In the genomic region with DNA sequence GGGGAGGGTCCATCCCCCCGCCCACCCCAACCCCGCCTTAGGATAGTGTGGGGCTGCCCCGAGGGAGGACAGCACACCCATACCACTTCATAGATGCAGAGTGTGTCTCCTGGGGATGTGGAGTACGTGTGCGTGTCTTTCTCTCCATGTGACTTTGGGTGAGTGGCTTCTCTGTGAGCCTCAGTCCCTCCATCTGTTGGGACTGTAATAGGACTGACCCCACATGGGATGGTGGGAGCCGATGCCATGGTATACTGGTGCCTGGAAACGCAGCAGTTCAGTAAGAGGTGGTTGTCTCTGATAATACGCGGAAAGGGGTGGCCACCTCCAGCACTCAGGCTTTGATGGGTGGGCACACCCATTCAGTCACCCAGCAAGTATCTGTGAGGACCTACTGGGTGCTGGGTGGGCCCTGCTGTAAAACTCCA, we compare ENCODE assay signal across 8 cellular contexts. TPM values are rescaled to one million over a fixed set of nuclear protein-coding genes. Genes with fewer than 3 reads are reported as not detected.
DNase-seq lines count a peak whose midpoint lies in the region; ATAC-seq and TF ChIP-seq lines count a peak whose summit lies in the region.

No MANE protein-coding gene starts in this region.

- H3K27me3 Mint-ChIP-seq in CD4-positive, alpha-beta T cell = no peaks in the 10 kb centered on the region
- no peaks in the 10 kb centered on the region for H3K27me3 Mint-ChIP-seq in central memory CD8-positive, alpha-beta T cell
- H3K27me3 Mint-ChIP-seq in naive thymus-derived CD4-positive, alpha-beta T cell = no peaks in the 10 kb centered on the region

- no peak for DNase-seq in CD4-positive, alpha-beta T cell
- no peak for DNase-seq in LNCaP clone FGC (ENCODE audit: low read depth)
- no peak for DNase-seq in central memory CD8-positive, alpha-beta T cell (ENCODE audit: low spot score in 2 of 2)
- DNase-seq in naive thymus-derived CD4-positive, alpha-beta T cell = peak in 1 of 9 donors; percentile 45
- DNase-seq in cerebellum (ENCODE audit: low spot score) = no peak
- no peak for DNase-seq in D341Med (ENCODE audit: low spot score)

- peak overlapping the region; percentile 86 for H3K27ac ChIP-seq in CD4-positive, alpha-beta T cell (ENCODE audit: low read depth, low read length)
- peak overlapping the region; percentile 98 for H3K27ac ChIP-seq in naive thymus-derived CD4-positive, alpha-beta T cell (ENCODE audit: low read depth, low read length)

- peak overlapping the region; percentile 99 for H3K27ac Mint-ChIP-seq in CD4-positive, alpha-beta T cell
- H3K27ac Mint-ChIP-seq in central memory CD8-positive, alpha-beta T cell (ENCODE audit: low read depth) = peak overlapping the region; percentile 99
- H3K27ac Mint-ChIP-seq in naive thymus-derived CD4-positive, alpha-beta T cell = peak overlapping the region; percentile 89 to 99 (median 97)

- no peaks in the 10 kb centered on the region for H3K27me3 ChIP-seq in CD4-positive, alpha-beta T cell (ENCODE audit: control insufficient read depth, insufficient read depth, low read length)
- H3K27me3 ChIP-seq in naive thymus-derived CD4-positive, alpha-beta T cell (ENCODE audit: control insufficient read depth in 2 of 2, insufficient read depth in 2 of 2, low read length in 2 of 2) = no peaks in the 10 kb centered on the region

- ATAC-seq in CD4-positive, alpha-beta T cell (ENCODE audit: poor library complexity) = peak; percentile 11
- ATAC-seq in central memory CD8-positive, alpha-beta T cell (replicated peaks; ENCODE audit: extremely low read depth, poor library complexity, severe bottlenecking) = peak; percentile 16
- peak; percentile 7 for ATAC-seq in naive thymus-derived CD4-positive, alpha-beta T cell
- ATAC-seq in GM18868 (IDR thresholded peaks at IDR 0.05; ENCODE audit: unreplicated experiment) (no peak), GM18517 (IDR thresholded peaks at IDR 0.05; ENCODE audit: unreplicated experiment) (no peak)

- POLR2A ChIA-PET in CD4-positive, alpha-beta T cell (lab: Charles Lee) = interaction anchor here (0.6 to 1.2 kb wide), 7 partner anchors 9 to 396 kb away, joined by 3 to 10 read pairs (median 4); partner anchors contain the start of genes CALM3, DACT3 and ZC3H4
- POLR2A ChIA-PET in naive thymus-derived CD4-positive, alpha-beta T cell (lab: Charles Lee) = interaction anchor here (1.0 to 1.1 kb wide), 4 partner anchors 11 to 117 kb away, joined by 3 to 6 read pairs (median 5); partner anchors contain the start of gene CALM3

- CTCF ChIA-PET in CD4-positive, alpha-beta T cell (lab: Charles Lee) = interaction anchor here (1.1 kb wide), 2 partner anchors 11 to 13 kb away, joined by 6 to 10 read pairs; no protein-coding TSS in a partner anchor
- CTCF ChIA-PET in naive thymus-derived CD4-positive, alpha-beta T cell (lab: Charles Lee) = interaction anchor here (0.6 to 1.2 kb wide), 5 partner anchors 11 to 1290 kb away, joined by 3 to 8 read pairs (median 4); no protein-coding TSS in a partner anchor

- no peak for TF ChIP-seq CTCF in CD4-positive, alpha-beta T cell (IDR thresholded peaks at IDR 0.05)
- TF ChIP-seq CTCF in LNCaP clone FGC (IDR thresholded peaks at IDR 0.05; ENCODE audit: control insufficient read depth, extremely low read depth, insufficient read depth) = no peak

- H3K9me3 ChIP-seq in CD4-positive, alpha-beta T cell (ENCODE audit: control insufficient read depth, low read length) = no peaks in the 10 kb centered on the region
- no peaks in the 10 kb centered on the region for H3K9me3 ChIP-seq in naive thymus-derived CD4-positive, alpha-beta T cell (ENCODE audit: control insufficient read depth in 2 of 3, low read length in 3 of 3)

- H3K36me3 ChIP-seq in naive thymus-derived CD4-positive, alpha-beta T cell (ENCODE audit: control insufficient read depth in 2 of 3, insufficient read depth in 3 of 3, low read length in 3 of 3) = peaks cover 0 to 39% (median 0%) of the 10 kb centered on the region in 3 experiments

- H3K36me3 Mint-ChIP-seq in CD4-positive, alpha-beta T cell (ENCODE audit: low read depth) = peaks cover 67% of the 10 kb centered on the region
- H3K36me3 Mint-ChIP-seq in central memory CD8-positive, alpha-beta T cell (ENCODE audit: insufficient read depth) = peaks cover 25% of the 10 kb centered on the region
- peaks cover 0 to 39% (median 0%) of the 10 kb centered on the region in 5 donors for H3K36me3 Mint-ChIP-seq in naive thymus-derived CD4-positive, alpha-beta T cell

- peak overlapping the region; percentile 99 for H3K4me3 Mint-ChIP-seq in CD4-positive, alpha-beta T cell
- H3K4me3 Mint-ChIP-seq in central memory CD8-positive, alpha-beta T cell = peak overlapping the region; percentile 98
- peak overlapping the region; percentile 89 to 98 (median 95) for H3K4me3 Mint-ChIP-seq in naive thymus-derived CD4-positive, alpha-beta T cell

- no peaks in the 10 kb centered on the region for H3K9me3 Mint-ChIP-seq in CD4-positive, alpha-beta T cell
- no peaks in the 10 kb centered on the region for H3K9me3 Mint-ChIP-seq in central memory CD8-positive, alpha-beta T cell
- no peaks in the 10 kb centered on the region for H3K9me3 Mint-ChIP-seq in naive thymus-derived CD4-positive, alpha-beta T cell

- peaks cover 40% of the 10 kb centered on the region for H3K4me1 Mint-ChIP-seq in CD4-positive, alpha-beta T cell (ENCODE audit: low read depth)
- H3K4me1 Mint-ChIP-seq in central memory CD8-positive, alpha-beta T cell = peaks cover 64% of the 10 kb centered on the region
- H3K4me1 Mint-ChIP-seq in naive thymus-derived CD4-positive, alpha-beta T cell = peaks cover 30 to 52% (median 44%) of the 10 kb centered on the region in 7 donors

- H3K4me3 ChIP-seq in LNCaP clone FGC (ENCODE audit: low read depth, low read length) = peak overlapping the region; percentile 67
- H3K4me3 ChIP-seq in naive thymus-derived CD4-positive, alpha-beta T cell (ENCODE audit: low read length) = peak overlapping the region; percentile 97

- H3K4me1 ChIP-seq in naive thymus-derived CD4-positive, alpha-beta T cell (ENCODE audit: control insufficient read depth in 2 of 2, insufficient read depth in 2 of 2, low read length in 2 of 2) = peaks cover 29% of the 10 kb centered on the region in 2 donors

- intact Hi-C loops in CD4-positive, alpha-beta T cell (cut with DNase I, micrococcal nuclease) = loop anchor here in 1 of 2 experiments (10.0 kb wide), 1 partner anchor 517 kb away; the partner anchor contains the start of gene BBC3
- intact Hi-C loops in naive thymus-derived CD4-positive, alpha-beta T cell (cut with micrococcal nuclease) = loop anchor here (1.0 to 10.0 kb wide), 10 partner anchors 11 to 767 kb away; partner anchors contain the start of genes BBC3 (in 1 of the 2), CALM3 (in 1 of the 2), FKRP (in 1 of the 2) and INAFM1 (in 1 of the 2)

RNA-seq across cellular contexts. Expression of gene PRKD2, which starts 0.8 kb away (rescaled TPM):
- 100 to 1,000 TPM; 105 to 113 TPM for total RNA-seq in CD4-positive, alpha-beta T cell
- 100 to 1,000 TPM; 120 to 181 (median 123) TPM for total RNA-seq in naive thymus-derived CD4-positive, alpha-beta T cell
- polyA plus RNA-seq in naive thymus-derived CD4-positive, alpha-beta T cell = 100 to 1,000 TPM in 1 of 2 donors, 10 to 100 TPM in 1; 39.5 to 105 TPM
- total RNA-seq in cerebellum = 9.8 TPM

RNA-seq across cellular contexts. Expression of gene FKRP, which starts 28.1 kb away (rescaled TPM):
- total RNA-seq in CD4-positive, alpha-beta T cell = 10 to 100 TPM; 19.0 to 20.2 TPM
- 10 to 100 TPM; 17.5 to 29.8 (median 21.2) TPM for total RNA-seq in naive thymus-derived CD4-positive, alpha-beta T cell
- 1 to 10 TPM; 1.8 to 6.8 TPM for polyA plus RNA-seq in naive thymus-derived CD4-positive, alpha-beta T cell
- 18.8 TPM for total RNA-seq in cerebellum

RNA-seq across cellular contexts. Expression of gene STRN4, which starts 28.5 kb away (rescaled TPM):
- 10 to 100 TPM; 90.0 to 94.0 TPM for total RNA-seq in CD4-positive, alpha-beta T cell
- total RNA-seq in naive thymus-derived CD4-positive, alpha-beta T cell = 100 to 1,000 TPM in 2 of 5 experiments, 10 to 100 TPM in 3; 81.3 to 120 (median 90.4) TPM
- 10 to 100 TPM; 16.2 to 30.9 TPM for polyA plus RNA-seq in naive thymus-derived CD4-positive, alpha-beta T cell
- total RNA-seq in cerebellum = 73.6 TPM

RNA-seq across cellular contexts. Expression of gene DACT3, which starts 56.7 kb away (rescaled TPM):
- total RNA-seq in CD4-positive, alpha-beta T cell = under 1 TPM; 0.11 TPM
- 1 to 10 TPM in 1 of 5 experiments, under 1 TPM in 3, not detected in 1; 0.11 to 1.3 (median 0.34) TPM for total RNA-seq in naive thymus-derived CD4-positive, alpha-beta T cell
- polyA plus RNA-seq in naive thymus-derived CD4-positive, alpha-beta T cell = under 1 TPM in 1 of 2 donors, not detected in 1; 0.07 TPM
- total RNA-seq in cerebellum = 6.6 TPM

Comparison
In these comparisons a context has a peak if more than half of its experiments do, and no peak if none do; other contexts are left out.
1. ATAC-seq: peak in CD4-positive, alpha-beta T cell (single experiment), central memory CD8-positive, alpha-beta T cell (single experiment) and naive thymus-derived CD4-positive, alpha-beta T cell (single experiment); none in GM18868 (single experiment) and GM18517 (single experiment).
2. Peak in every context shown above with its lines, with median percentiles within 50 percentile points of each other: H3K27ac Mint-ChIP-seq and H3K4me3 Mint-ChIP-seq.